8 cellular contexts compared by ENCODE assay signal in genomic region chr2:263774-264492, GRCh38. TPM values are rescaled to one million over a fixed set of nuclear protein-coding genes. Genes with fewer than 3 reads are reported as not detected.
DNase-seq lines count a peak whose midpoint lies in the region; ATAC-seq and TF ChIP-seq lines count a peak whose summit lies in the region.

TSS of gene SH3YL1 (minus strand) at chr2:264032. CDS start at chr2:263984, 48 bp downstream.

- CTCF ChIA-PET in CD4-positive, alpha-beta T cell (lab: Charles Lee), result interaction anchor here (1.3 kb wide), 1 partner anchor 17 kb away, joined by 4 read pairs; no protein-coding TSS in a partner anchor
- CTCF ChIA-PET in activated CD8-positive, alpha-beta T cell treated with anti-CD3 and anti-CD28 coated beads for 36 hours (lab: Charles Lee), result interaction anchor here (0.9 to 2.0 kb wide), 2 partner anchors 12 to 371 kb away, joined by 3 to 4 read pairs; no protein-coding TSS in a partner anchor

- H3K9me3 Mint-ChIP-seq in CD4-positive, alpha-beta T cell, result no peaks in the 10 kb centered on the region
- H3K9me3 Mint-ChIP-seq in activated CD8-positive, alpha-beta T cell treated with anti-CD3 and anti-CD28 coated beads for 36 hours, result peaks cover 6% of the 10 kb centered on the region

- no peaks in the 10 kb centered on the region for H3K9me3 ChIP-seq in CD4-positive, alpha-beta T cell (ENCODE audit: control insufficient read depth, low read length)
- no peaks in the 10 kb centered on the region for H3K9me3 ChIP-seq in endocrine pancreas (ENCODE audit: control insufficient read depth, low read length)
- H3K9me3 ChIP-seq in mononuclear cell (ENCODE audit: low read depth, low read length), result no peaks in the 10 kb centered on the region

- peak within 1 kb of the TSS; percentile 99 for H3K27ac Mint-ChIP-seq in CD4-positive, alpha-beta T cell
- H3K27ac Mint-ChIP-seq in activated CD8-positive, alpha-beta T cell treated with anti-CD3 and anti-CD28 coated beads for 36 hours, result peak within 1 kb of the TSS; percentile 96

- TF ChIP-seq CTCF in CD4-positive, alpha-beta T cell (IDR thresholded peaks at IDR 0.05), result no peak
- no peak for TF ChIP-seq CTCF in activated CD8-positive, alpha-beta T cell treated with anti-CD3 and anti-CD28 coated beads for 36 hours (IDR thresholded peaks at IDR 0.05)

- peak; percentile 30 to 68 (median 58) for DNase-seq in CD4-positive, alpha-beta T cell
- DNase-seq in LHCN-M2 (ENCODE audit: low read depth), result no peak
- DNase-seq in activated CD8-positive, alpha-beta T cell treated with anti-CD3 and anti-CD28 coated beads for 36 hours, result peak; percentile 61
- peak; percentile 47 to 75 (median 66) for DNase-seq in stimulated activated naive CD4-positive, alpha-beta T cell (lab: John Stamatoyannopoulos, UW)
- DNase-seq in NCI-H1930 (lab: John Stamatoyannopoulos, UW), result no peak

- H3K4me1 Mint-ChIP-seq in CD4-positive, alpha-beta T cell (ENCODE audit: low read depth), result peaks cover 56% of the 10 kb centered on the region
- H3K4me1 Mint-ChIP-seq in activated CD8-positive, alpha-beta T cell treated with anti-CD3 and anti-CD28 coated beads for 36 hours (ENCODE audit: low read depth), result peaks cover 34% of the 10 kb centered on the region

- peak within 1 kb of the TSS; percentile 95 for H3K4me3 Mint-ChIP-seq in CD4-positive, alpha-beta T cell
- H3K4me3 Mint-ChIP-seq in activated CD8-positive, alpha-beta T cell treated with anti-CD3 and anti-CD28 coated beads for 36 hours, result peak within 1 kb of the TSS; percentile 93

- no peaks in the 10 kb centered on the region for H3K36me3 ChIP-seq in endocrine pancreas (ENCODE audit: control insufficient read depth, insufficient read depth, low read length)

- H3K9ac ChIP-seq in endocrine pancreas (ENCODE audit: control insufficient read depth, insufficient read depth, low read length), result peak within 1 kb of the TSS; percentile 88

- no peaks in the 10 kb centered on the region for H3K27me3 Mint-ChIP-seq in CD4-positive, alpha-beta T cell
- no peaks in the 10 kb centered on the region for H3K27me3 Mint-ChIP-seq in activated CD8-positive, alpha-beta T cell treated with anti-CD3 and anti-CD28 coated beads for 36 hours

- intact Hi-C loops in CD4-positive, alpha-beta T cell (cut with DNase I, micrococcal nuclease), result loop anchor here (1.0 to 10.0 kb wide), 6 partner anchors 17 to 413 kb away; partner anchors contain the start of gene TMEM18 (in 2 of the 2)
- intact Hi-C loops in activated CD8-positive, alpha-beta T cell treated with anti-CD3 and anti-CD28 coated beads for 36 hours (cut with micrococcal nuclease), result no loop called here

- H3K4me3 ChIP-seq in endocrine pancreas (ENCODE audit: control insufficient read depth, insufficient read depth, low read length) (peak within 1 kb of the TSS; percentile 91), mononuclear cell (ENCODE audit: low read length) (peak within 1 kb of the TSS; percentile 61)

- H3K36me3 Mint-ChIP-seq in CD4-positive, alpha-beta T cell (ENCODE audit: low read depth), result peaks cover 45% of the 10 kb centered on the region
- H3K36me3 Mint-ChIP-seq in activated CD8-positive, alpha-beta T cell treated with anti-CD3 and anti-CD28 coated beads for 36 hours (ENCODE audit: low read depth), result peaks cover 38% of the 10 kb centered on the region

- POLR2A ChIA-PET in CD4-positive, alpha-beta T cell (lab: Charles Lee), result interaction anchor here (0.8 to 1.0 kb wide), 3 partner anchors 17 to 88 kb away, joined by 3 to 4 read pairs (median 4); no protein-coding TSS in a partner anchor
- POLR2A ChIA-PET in activated CD8-positive, alpha-beta T cell treated with anti-CD3 and anti-CD28 coated beads for 36 hours (lab: Charles Lee), result interaction anchor here (0.6 to 1.6 kb wide), 2 partner anchors 26 to 690 kb away, joined by 3 read pairs; no protein-coding TSS in a partner anchor

- no peaks in the 10 kb centered on the region for H3K27me3 ChIP-seq in CD4-positive, alpha-beta T cell (ENCODE audit: control insufficient read depth, insufficient read depth, low read length)
- no peaks in the 10 kb centered on the region for H3K27me3 ChIP-seq in endocrine pancreas (ENCODE audit: control insufficient read depth, insufficient read depth, low read length)
- no peaks in the 10 kb centered on the region for H3K27me3 ChIP-seq in mononuclear cell (ENCODE audit: insufficient read depth, low read length)

- peak within 1 kb of the TSS; percentile 87 for H3K27ac ChIP-seq in CD4-positive, alpha-beta T cell (ENCODE audit: low read depth, low read length)

- H3K4me1 ChIP-seq in endocrine pancreas (ENCODE audit: control insufficient read depth, insufficient read depth, low read length) (peaks cover 33% of the 10 kb centered on the region), mononuclear cell (ENCODE audit: insufficient read depth, low read length) (peaks cover 33% of the 10 kb centered on the region)

- peak; percentile 30 for ATAC-seq in CD4-positive, alpha-beta T cell (ENCODE audit: poor library complexity)
- peak; percentile 33 for ATAC-seq in GM21526 (IDR thresholded peaks at IDR 0.05; ENCODE audit: low FRiP score, unreplicated experiment)
- ATAC-seq in activated CD8-positive, alpha-beta T cell treated with anti-CD3 and anti-CD28 coated beads for 36 hours, result peak; percentile 29

RNA-seq across cellular contexts. Expression of gene SH3YL1, which starts in this region (rescaled TPM):
- 10 to 100 TPM; 59.7 to 61.9 TPM for total RNA-seq in CD4-positive, alpha-beta T cell
- total RNA-seq in LHCN-M2 (2014; rRNA removed), result 24.0 and 30.5 TPM in 2 replicates
- polyA plus RNA-seq in LHCN-M2 (2012), result 8.6 TPM
- total RNA-seq in activated CD8-positive, alpha-beta T cell treated with anti-CD3 and anti-CD28 coated beads for 36 hours, result 10 to 100 TPM; 18.5 to 19.9 TPM
- total RNA-seq in mononuclear cell, result 52.5 TPM

Comparison
In these comparisons a context has a peak if more than half of its experiments do, and no peak if none do; other contexts are left out.
1. DNase-seq: peak in CD4-positive, alpha-beta T cell (10 of 10), activated CD8-positive, alpha-beta T cell treated with anti-CD3 and anti-CD28 coated beads for 36 hours (single experiment) and stimulated activated naive CD4-positive, alpha-beta T cell (6 of 6); none in LHCN-M2 (single experiment) and NCI-H1930 (0 of 2).
2. Peak in every context shown above with its lines, with median percentiles within 50 percentile points of each other: ATAC-seq.